1 cellular context compared by ENCODE assay signal in genomic region chr19:5308471-5309437, GRCh38.
TF ChIP-seq lines count a peak whose summit lies in the region.

No MANE protein-coding gene starts in this region.

TF ChIP-seq in HEK293, 187 proteins besides CTCF, POLR2A, EP300 and RAD21 (continued from another document):
- TF ChIP-seq INSM2 (tag by site-specific recombination; IDR thresholded peaks at IDR 0.05): peak; percentile 34; the same call in 1 of the 2 replicates
- 0 out of 2 replicates have a peak, but pooled peaks have one; percentile 25 for TF ChIP-seq ZNF518A (tag by site-specific recombination; conservative IDR thresholded peaks at IDR 0.05; ENCODE audit: low read depth)
- no peak for TF ChIP-seq ZNF585B (tag by site-specific recombination; IDR thresholded peaks at IDR 0.05)
- peak; percentile 100 for TF ChIP-seq ZNF18 (tag by site-specific recombination; IDR thresholded peaks at IDR 0.05)
- TF ChIP-seq ZNF155 (tag by site-specific recombination; IDR thresholded peaks at IDR 0.05): no peak
- peak; percentile 47; the same call in 1 of the 2 replicates for TF ChIP-seq ZNF366 (tag by site-specific recombination; conservative IDR thresholded peaks at IDR 0.05)
- TF ChIP-seq ZFHX2 (tag by site-specific recombination; conservative IDR thresholded peaks at IDR 0.05): peak; percentile 96
- peak; percentile 76; the same call in 1 of the 2 replicates for TF ChIP-seq ZBTB48 (tag by site-specific recombination; IDR thresholded peaks at IDR 0.05)
- TF ChIP-seq ZNF112 (tag by site-specific recombination; IDR thresholded peaks at IDR 0.05): no peak
- TF ChIP-seq ZBTB10 (tag by site-specific recombination; IDR thresholded peaks at IDR 0.05): peak; percentile 74
- TF ChIP-seq ZBTB17 (tag by site-specific recombination; IDR thresholded peaks at IDR 0.05): peak; percentile 79
- peak; percentile 93 for TF ChIP-seq ZBTB49 (tag by site-specific recombination; IDR thresholded peaks at IDR 0.05; ENCODE audit: low read depth)
- peak; percentile 25 for TF ChIP-seq ZBTB26 (tag by site-specific recombination; optimal IDR thresholded peaks at IDR 0.05)
- peak; percentile 73; the same call in 1 of the 2 replicates for TF ChIP-seq ZNF692 (tag by site-specific recombination; IDR thresholded peaks at IDR 0.05)
- TF ChIP-seq ZBTB44 (tag by site-specific recombination; IDR thresholded peaks at IDR 0.05): 0 out of 2 replicates have a peak, but pooled peaks have one; percentile 26
- TF ChIP-seq ZNF19 (tag by site-specific recombination; IDR thresholded peaks at IDR 0.05; ENCODE audit: low read depth): no peak
- no peak for TF ChIP-seq ZNF654 (tag by site-specific recombination; IDR thresholded peaks at IDR 0.05; ENCODE audit: low read depth)
- no peak for TF ChIP-seq ZNF114 (tag by site-specific recombination; IDR thresholded peaks at IDR 0.05)
- no peak for TF ChIP-seq YY2 (tag by site-specific recombination; IDR thresholded peaks at IDR 0.05)
- TF ChIP-seq ZNF146 (tag by site-specific recombination; IDR thresholded peaks at IDR 0.05): peak; percentile 69
- TF ChIP-seq ZNF121 (tag by site-specific recombination; IDR thresholded peaks at IDR 0.05): peak; percentile 83
- TF ChIP-seq REST (tag by site-specific recombination; IDR thresholded peaks at IDR 0.05): peak; percentile 48; the same call in 1 of the 2 replicates
